In the genomic region with DNA sequence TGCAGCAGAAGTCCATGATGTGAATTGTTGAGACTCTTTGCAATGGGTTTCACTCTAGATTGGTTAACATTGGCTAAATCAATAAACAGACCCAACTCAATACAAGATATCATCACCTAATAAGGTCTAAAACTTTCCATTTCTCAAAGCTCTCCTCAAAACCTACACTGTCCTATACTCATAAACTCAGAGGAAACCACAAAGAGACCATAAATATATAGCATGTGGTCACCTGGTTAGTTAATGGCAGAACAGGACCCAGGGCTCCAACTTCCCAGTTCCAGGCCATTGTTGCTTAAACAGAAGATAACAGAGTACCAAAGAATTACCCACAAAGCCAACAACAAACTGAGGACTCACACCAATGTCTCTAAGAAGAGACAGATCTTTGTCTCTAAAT, we compare ENCODE assay signal across 1 cellular context.
TF ChIP-seq lines count a peak whose summit lies in the region.

No MANE protein-coding gene starts in this region.

TF ChIP-seq in GM12878, 131 proteins besides CTCF, POLR2A, EP300 and RAD21 (continued from another document):
- TF ChIP-seq, protein P1, sequence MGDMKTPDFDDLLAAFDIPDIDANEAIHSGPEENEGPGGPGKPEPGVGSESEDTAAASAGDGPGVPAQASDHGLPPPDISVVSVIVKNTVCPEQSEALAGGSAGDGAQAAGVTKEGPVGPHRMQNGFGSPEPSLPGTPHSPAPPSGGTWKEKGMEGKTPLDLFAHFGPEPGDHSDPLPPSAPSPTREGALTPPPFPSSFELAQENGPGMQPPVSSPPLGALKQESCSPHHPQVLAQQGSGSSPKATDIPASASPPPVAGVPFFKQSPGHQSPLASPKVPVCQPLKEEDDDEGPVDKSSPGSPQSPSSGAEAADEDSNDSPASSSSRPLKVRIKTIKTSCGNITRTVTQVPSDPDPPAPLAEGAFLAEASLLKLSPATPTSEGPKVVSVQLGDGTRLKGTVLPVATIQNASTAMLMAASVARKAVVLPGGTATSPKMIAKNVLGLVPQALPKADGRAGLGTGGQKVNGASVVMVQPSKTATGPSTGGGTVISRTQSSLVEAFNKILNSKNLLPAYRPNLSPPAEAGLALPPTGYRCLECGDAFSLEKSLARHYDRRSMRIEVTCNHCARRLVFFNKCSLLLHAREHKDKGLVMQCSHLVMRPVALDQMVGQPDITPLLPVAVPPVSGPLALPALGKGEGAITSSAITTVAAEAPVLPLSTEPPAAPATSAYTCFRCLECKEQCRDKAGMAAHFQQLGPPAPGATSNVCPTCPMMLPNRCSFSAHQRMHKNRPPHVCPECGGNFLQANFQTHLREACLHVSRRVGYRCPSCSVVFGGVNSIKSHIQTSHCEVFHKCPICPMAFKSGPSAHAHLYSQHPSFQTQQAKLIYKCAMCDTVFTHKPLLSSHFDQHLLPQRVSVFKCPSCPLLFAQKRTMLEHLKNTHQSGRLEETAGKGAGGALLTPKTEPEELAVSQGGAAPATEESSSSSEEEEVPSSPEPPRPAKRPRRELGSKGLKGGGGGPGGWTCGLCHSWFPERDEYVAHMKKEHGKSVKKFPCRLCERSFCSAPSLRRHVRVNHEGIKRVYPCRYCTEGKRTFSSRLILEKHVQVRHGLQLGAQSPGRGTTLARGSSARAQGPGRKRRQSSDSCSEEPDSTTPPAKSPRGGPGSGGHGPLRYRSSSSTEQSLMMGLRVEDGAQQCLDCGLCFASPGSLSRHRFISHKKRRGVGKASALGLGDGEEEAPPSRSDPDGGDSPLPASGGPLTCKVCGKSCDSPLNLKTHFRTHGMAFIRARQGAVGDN (IDR thresholded peaks at IDR 0.05): no peak
- TF ChIP-seq KLF5 (IDR thresholded peaks at IDR 0.05; ENCODE audit: partially characterized antibody) (no peak), BACH1 (IDR thresholded peaks at IDR 0.05; ENCODE audit: borderline replicate concordance) (no peak), ATF7 (IDR thresholded peaks at IDR 0.05; ENCODE audit: low read depth) (0 out of 2 replicates have a peak, but pooled peaks have one; percentile 15), RUNX3 (IDR thresholded peaks at IDR 0.05; ENCODE audit: low read length) (peak; percentile 55)
